ENCODE assay signal across 16 cellular contexts in the genomic region with DNA sequence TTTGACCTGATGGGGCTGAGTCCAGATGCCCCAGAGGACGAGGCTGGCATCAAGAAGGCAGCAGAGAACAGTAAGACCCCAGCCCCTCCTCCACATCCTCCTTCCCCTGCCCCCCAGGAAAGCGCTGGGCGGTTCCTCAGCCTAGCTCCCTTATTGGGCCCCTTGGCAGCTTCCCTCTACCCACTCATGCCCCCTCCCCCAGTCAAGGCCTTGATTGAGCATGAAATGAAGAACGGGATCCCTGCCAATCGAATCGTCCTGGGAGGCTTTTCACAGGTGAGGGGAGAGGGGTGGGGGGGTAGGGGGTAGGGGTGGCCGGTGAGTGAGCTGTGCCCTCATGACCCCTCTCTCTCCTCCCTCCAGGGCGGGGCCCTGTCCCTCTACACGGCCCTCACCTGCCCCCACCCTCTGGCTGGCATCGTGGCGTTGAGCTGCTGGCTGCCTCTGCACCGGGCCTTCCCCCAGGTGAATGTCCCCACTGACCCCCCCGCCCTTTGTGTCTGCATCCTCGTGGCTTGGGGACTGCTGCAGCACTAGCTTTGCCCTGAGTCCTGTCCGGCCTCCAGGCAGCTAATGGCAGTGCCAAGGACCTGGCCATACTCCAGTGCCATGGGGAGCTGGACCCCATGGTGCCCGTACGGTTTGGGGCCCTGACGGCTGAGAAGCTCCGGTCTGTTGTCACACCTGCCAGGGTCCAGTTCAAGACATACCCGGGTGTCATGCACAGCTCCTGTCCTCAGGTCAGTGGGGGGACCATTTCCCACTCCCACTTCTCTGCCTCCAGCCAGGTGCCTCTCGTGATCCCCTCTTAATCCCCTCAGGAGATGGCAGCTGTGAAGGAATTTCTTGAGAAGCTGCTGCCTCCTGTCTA. TPM values are rescaled to one million over a fixed set of nuclear protein-coding genes. Genes with fewer than 3 reads are reported as not detected.
DNase-seq lines count a peak whose midpoint lies in the region; ATAC-seq and TF ChIP-seq lines count a peak whose summit lies in the region.
"Had no signal": no experiment of that assay in that cellular context is flagged by ENCODE, and none has a peak within 500 bp of the region (broad histone marks: within the 10 kb centered on the region; RNA-seq: fewer than 3 reads in every experiment).

No MANE protein-coding gene starts in this region.

- no peaks in the 10 kb centered on the region for H3K9me3 ChIP-seq in CD4-positive, CD25-positive, alpha-beta regulatory T cell (ENCODE audit: control insufficient read depth in 2 of 2, low read length in 2 of 2)
- H3K9me3 ChIP-seq in Karpas-422 (ENCODE audit: low read length) (no peaks in the 10 kb centered on the region), vagina (no peaks in the 10 kb centered on the region)

- TF ChIP-seq POLR2A in vagina (IDR thresholded peaks at IDR 0.05), result no peak

- no peak overlapping the region for H2AFZ ChIP-seq in Karpas-422 (ENCODE audit: low read length)
- H2AFZ ChIP-seq: hepatocyte had no signal

- no peak overlapping the region for H3K4me3 ChIP-seq in CD4-positive, CD25-positive, alpha-beta regulatory T cell (ENCODE audit: low read depth, low read length)
- no peak overlapping the region for H3K4me3 ChIP-seq in Karpas-422 (ENCODE audit: low read length)
- H3K4me3 ChIP-seq in vagina, result no peak overlapping the region
- H3K4me3 ChIP-seq: hepatocyte, SJSA1 had no signal

- peaks cover 3% of the 10 kb centered on the region for H3K36me3 Mint-ChIP-seq in CD4-positive, CD25-positive, alpha-beta regulatory T cell
- peaks cover 86% of the 10 kb centered on the region for H3K36me3 Mint-ChIP-seq in stimulated activated effector memory CD8-positive, alpha-beta T cell treated with anti-CD3 and anti-CD28 coated beads, Interleukin-12 subunit alpha, Interleukin-12 subunit beta, amount 100 ng/mL, for 72 hours

- no peak overlapping the region for H3K9ac ChIP-seq in Karpas-422 (ENCODE audit: low read length)

- H3K27ac ChIP-seq in CD4-positive, CD25-positive, alpha-beta regulatory T cell (ENCODE audit: insufficient read depth, low read length, poor library complexity, severe bottlenecking), result no peak overlapping the region
- no peak overlapping the region for H3K27ac ChIP-seq in Karpas-422 (ENCODE audit: low read length)
- H3K27ac ChIP-seq in vagina, result no peak overlapping the region
- H3K27ac ChIP-seq: hepatocyte, SJSA1 had no signal

- H3K4me1 ChIP-seq in CD4-positive, CD25-positive, alpha-beta regulatory T cell (ENCODE audit: control insufficient read depth, insufficient read depth, low read length, poor library complexity, severe bottlenecking), result peaks cover 23% of the 10 kb centered on the region
- H3K4me1 ChIP-seq in Karpas-422 (ENCODE audit: low read length), result peaks cover 24% of the 10 kb centered on the region
- H3K4me1 ChIP-seq in vagina, result peaks cover 39% of the 10 kb centered on the region

- peaks cover 15% of the 10 kb centered on the region for H3K36me3 ChIP-seq in CD4-positive, CD25-positive, alpha-beta regulatory T cell (ENCODE audit: control insufficient read depth, insufficient read depth, low read length)
- H3K36me3 ChIP-seq in Karpas-422 (ENCODE audit: insufficient read depth, low read length) (no peaks in the 10 kb centered on the region), vagina (peaks cover 0 to 23% of the 10 kb centered on the region in 2 donors)

- H4K20me1 ChIP-seq in Karpas-422 (ENCODE audit: insufficient read depth, low read depth, low read length), result peaks cover 6% of the 10 kb centered on the region; the same call in 1 of the 2 replicates

- H3K9me2 ChIP-seq in Karpas-422 (replicated peaks; ENCODE audit: insufficient read depth, low read length), result no peaks in the 10 kb centered on the region

- H3K9me3 Mint-ChIP-seq in CD4-positive, CD25-positive, alpha-beta regulatory T cell, result no peaks in the 10 kb centered on the region
- H3K9me3 Mint-ChIP-seq in stimulated activated effector memory CD8-positive, alpha-beta T cell treated with anti-CD3 and anti-CD28 coated beads, Interleukin-12 subunit alpha, Interleukin-12 subunit beta, amount 100 ng/mL, for 72 hours, result no peaks in the 10 kb centered on the region
- H3K9me3 Mint-ChIP-seq: activated T-helper 2 cell treated with anti-CD3 and anti-CD28 coated beads, Interferon-gamma antibody, Interleukin-2, Interleukin-4, amounts not matched to agents 10 μg/mL and 5 μg/mL and 100 μg/mL, durations not matched to agents 14 hours and 24 hours and 36 hours; endodermal cell had no signal

- no peak for DNase-seq in CD4-positive, CD25-positive, alpha-beta regulatory T cell
- DNase-seq in Karpas-422 (peak; percentile 31), left lobe of liver (ENCODE audit: low spot score) (peak; percentile 66), AML-193 (lab: John Stamatoyannopoulos, UW) (no peak), vagina (ENCODE audit: extremely low spot score in 2 of 2) (no peak)
- no peak for DNase-seq in stimulated activated effector memory CD8-positive, alpha-beta T cell treated with anti-CD3 and anti-CD28 coated beads, Interleukin-12 subunit alpha, Interleukin-12 subunit beta, amount 100 ng/mL, for 72 hours (ENCODE audit: low spot score in 2 of 2)
- DNase-seq: amniotic stem cell, endodermal cell, islet precursor cell had no signal

- peaks cover 0 to 35% (median 16%) of the 10 kb centered on the region in 4 donors for H3K4me1 Mint-ChIP-seq in CD4-positive, CD25-positive, alpha-beta regulatory T cell
- H3K4me1 Mint-ChIP-seq in stimulated activated effector memory CD8-positive, alpha-beta T cell treated with anti-CD3 and anti-CD28 coated beads, Interleukin-12 subunit alpha, Interleukin-12 subunit beta, amount 100 ng/mL, for 72 hours, result peaks cover 46% of the 10 kb centered on the region

- H3K79me2 ChIP-seq in Karpas-422 (ENCODE audit: low read length), result peaks cover 20% of the 10 kb centered on the region

- intact Hi-C loops in vagina (cut with DNase I), result loop anchor here (10.0 kb wide), 1 partner anchor 71 kb away; the partner anchor contains the start of gene FUCA1

- no peaks in the 10 kb centered on the region for H3K27me3 Mint-ChIP-seq in CD4-positive, CD25-positive, alpha-beta regulatory T cell

- H3K27ac Mint-ChIP-seq in CD4-positive, CD25-positive, alpha-beta regulatory T cell, result peak overlapping the region in 2 of 3 donors; percentile 55 to 74
- peak overlapping the region; percentile 97 for H3K27ac Mint-ChIP-seq in stimulated activated effector memory CD8-positive, alpha-beta T cell treated with anti-CD3 and anti-CD28 coated beads, Interleukin-12 subunit alpha, Interleukin-12 subunit beta, amount 100 ng/mL, for 72 hours
- H3K27ac Mint-ChIP-seq: activated T-helper 2 cell treated with anti-CD3 and anti-CD28 coated beads, Interferon-gamma antibody, Interleukin-2, Interleukin-4, amounts not matched to agents 10 μg/mL and 5 μg/mL and 100 μg/mL, durations not matched to agents 14 hours and 24 hours and 36 hours; endodermal cell had no signal

- H3K4me2 ChIP-seq in Karpas-422 (ENCODE audit: low read depth, low read length, poor library complexity, severe bottlenecking), result no peak overlapping the region

- H3K27me3 ChIP-seq in CD4-positive, CD25-positive, alpha-beta regulatory T cell (ENCODE audit: control insufficient read depth, insufficient read depth, low read length), result no peaks in the 10 kb centered on the region
- H3K27me3 ChIP-seq in Karpas-422 (ENCODE audit: low read length) (no peaks in the 10 kb centered on the region), vagina (no peaks in the 10 kb centered on the region)
- H3K27me3 ChIP-seq: hepatocyte, SJSA1 had no signal

- peak overlapping the region in 2 of 4 donors; percentile 44 to 47 for H3K4me3 Mint-ChIP-seq in CD4-positive, CD25-positive, alpha-beta regulatory T cell
- no peak overlapping the region for H3K4me3 Mint-ChIP-seq in stimulated activated effector memory CD8-positive, alpha-beta T cell treated with anti-CD3 and anti-CD28 coated beads, Interleukin-12 subunit alpha, Interleukin-12 subunit beta, amount 100 ng/mL, for 72 hours
- H3K4me3 Mint-ChIP-seq: CD14-positive monocyte had no signal

- no peak for ATAC-seq in CD4-positive, CD25-positive, alpha-beta regulatory T cell (ENCODE audit: low read depth in 2 of 2)
- ATAC-seq in left lobe of liver (peak; percentile 50), GM18870 (IDR thresholded peaks at IDR 0.05; ENCODE audit: unreplicated experiment) (no peak)
- ATAC-seq in stimulated activated effector memory CD8-positive, alpha-beta T cell treated with anti-CD3 and anti-CD28 coated beads, Interleukin-12 subunit alpha, Interleukin-12 subunit beta, amount 100 ng/mL, for 72 hours, result no peak
- ATAC-seq: activated CD4-positive, CD25-positive, alpha-beta regulatory T cell treated with anti-CD3 and anti-CD28 coated beads, Interleukin-2, amount 50 U/mL, for 24 hours; sciatic nerve had no signal

- TF ChIP-seq CTCF in vagina (IDR thresholded peaks at IDR 0.05), result no peak

RNA-seq across cellular contexts. Expression of gene LYPLA2, which starts 3.2 kb away (rescaled TPM):
- 50.4 TPM for total RNA-seq in CD4-positive, CD25-positive, alpha-beta regulatory T cell
- polyA plus RNA-seq in CD4-positive, CD25-positive, alpha-beta regulatory T cell, result 100 to 1,000 TPM in 2 of 4 donors, 10 to 100 TPM in 2; 84.4 to 111 (median 100) TPM
- 43.1 and 69.8 TPM in 2 replicates for total RNA-seq in Karpas-422 (2014; rRNA removed; shearing (Covaris generic); ENCODE audit: low replicate concordance)
- total RNA-seq in left lobe of liver (32.5 TPM), vagina (56.2 TPM)

RNA-seq across cellular contexts. Expression of gene GALE, which starts 6.5 kb away (rescaled TPM):
- 7.0 TPM for total RNA-seq in CD4-positive, CD25-positive, alpha-beta regulatory T cell
- 10 to 100 TPM in 1 of 4 donors, 1 to 10 TPM in 3; 8.0 to 10.3 (median 9.8) TPM for polyA plus RNA-seq in CD4-positive, CD25-positive, alpha-beta regulatory T cell
- total RNA-seq in Karpas-422 (2014; rRNA removed; shearing (Covaris generic); ENCODE audit: low replicate concordance), result 16.8 and 39.7 TPM in 2 replicates
- 43.1 TPM for total RNA-seq in left lobe of liver
- 12.3 TPM for total RNA-seq in vagina

RNA-seq across cellular contexts. Expression of gene PITHD1, which starts 15.9 kb away (rescaled TPM):
- 85.8 TPM for total RNA-seq in CD4-positive, CD25-positive, alpha-beta regulatory T cell
- 10 to 100 TPM; 72.6 to 98.9 (median 78.1) TPM for polyA plus RNA-seq in CD4-positive, CD25-positive, alpha-beta regulatory T cell
- 35.6 and 55.7 TPM in 2 replicates for total RNA-seq in Karpas-422 (2014; rRNA removed; shearing (Covaris generic); ENCODE audit: low replicate concordance)
- total RNA-seq in left lobe of liver, result 32.9 TPM
- total RNA-seq in vagina, result 63.6 TPM

RNA-seq across cellular contexts. Expression of gene HMGCL, which starts 31.1 kb away (rescaled TPM):
- total RNA-seq in CD4-positive, CD25-positive, alpha-beta regulatory T cell, result 15.7 TPM
- 10 to 100 TPM; 36.3 to 40.5 (median 37.4) TPM for polyA plus RNA-seq in CD4-positive, CD25-positive, alpha-beta regulatory T cell
- 25.6 and 45.2 TPM in 2 replicates for total RNA-seq in Karpas-422 (2014; rRNA removed; shearing (Covaris generic); ENCODE audit: low replicate concordance)
- total RNA-seq in left lobe of liver (170 TPM), vagina (25.3 TPM)

RNA-seq across cellular contexts. Expression of gene ELOA, which starts 50.8 kb away (rescaled TPM):
- 42.0 TPM for total RNA-seq in CD4-positive, CD25-positive, alpha-beta regulatory T cell
- polyA plus RNA-seq in CD4-positive, CD25-positive, alpha-beta regulatory T cell, result 10 to 100 TPM; 22.6 to 34.3 (median 29.0) TPM
- total RNA-seq in Karpas-422 (2014; rRNA removed; shearing (Covaris generic); ENCODE audit: low replicate concordance), result 14.6 and 16.9 TPM in 2 replicates
- 35.2 TPM for total RNA-seq in left lobe of liver
- 25.5 TPM for total RNA-seq in vagina

Comparison
In these comparisons a context has a peak if more than half of its experiments do, and no peak if none do; other contexts are left out.
1. DNase-seq: peak in Karpas-422 (single experiment) and left lobe of liver (single experiment); none in CD4-positive, CD25-positive, alpha-beta regulatory T cell (0 of 3), stimulated activated effector memory CD8-positive, alpha-beta T cell treated with anti-CD3 and anti-CD28 coated beads, Interleukin-12 subunit alpha, Interleukin-12 subunit beta, amount 100 ng/mL, for 72 hours (0 of 2), AML-193 (0 of 2) and vagina (0 of 2).